In the genomic region with DNA sequence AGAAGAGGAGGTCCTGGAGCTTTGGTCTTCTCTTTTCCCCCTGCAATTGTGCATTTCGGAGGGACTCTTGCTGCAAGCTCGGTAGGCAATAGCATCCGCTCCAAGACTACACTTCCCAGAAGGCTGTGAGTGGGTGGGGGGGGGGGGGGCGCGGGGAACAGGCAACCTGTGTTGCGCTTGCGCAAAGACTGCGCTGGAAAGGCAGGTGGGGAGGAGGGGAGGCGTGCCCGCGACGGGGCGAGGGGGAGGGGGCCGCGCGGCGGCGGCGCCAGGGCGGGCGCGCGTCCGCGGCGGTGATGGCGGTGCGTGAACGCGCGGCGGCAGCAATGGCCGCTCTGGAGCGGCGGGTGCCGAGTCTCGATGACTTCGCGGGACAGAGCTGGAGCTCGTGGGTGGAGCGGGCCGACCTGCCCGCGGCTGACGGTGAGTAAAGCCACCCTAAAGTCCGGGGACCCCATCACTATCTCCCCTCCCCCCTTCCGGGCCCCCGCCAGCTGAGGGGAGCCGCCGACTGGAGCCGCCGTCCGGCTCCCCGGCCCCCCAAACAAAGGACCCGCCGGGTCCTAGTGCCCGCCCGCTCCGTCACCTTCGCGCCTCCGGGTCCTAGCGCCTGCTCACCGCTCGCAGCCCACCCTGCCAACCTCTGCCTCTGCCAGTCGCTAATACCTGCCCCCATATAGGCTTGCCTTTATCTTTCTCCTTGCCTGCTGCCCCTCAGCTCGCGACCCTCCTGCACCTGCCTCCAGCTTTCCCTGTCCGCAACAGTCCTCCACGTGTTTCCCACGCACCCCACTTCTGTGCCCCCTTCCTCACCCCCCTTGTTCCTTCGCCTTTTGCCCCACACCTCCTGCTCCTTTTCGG, we compare ENCODE assay signal across 1 cellular context.
A peak's percentile ranks its signal among the peaks of the same experiment; 100 is the strongest.
TF ChIP-seq lines count a peak whose summit lies in the region.

Gene ATXN7L2 (plus strand): TSS at position 248 of the 861 bp plus-strand sequence. CDS start 49 bp downstream, at position 297.

TF ChIP-seq in HepG2, 621 proteins besides CTCF, POLR2A, EP300 and RAD21 (continued from another document and continues in another):
- TF ChIP-seq, protein P1, sequence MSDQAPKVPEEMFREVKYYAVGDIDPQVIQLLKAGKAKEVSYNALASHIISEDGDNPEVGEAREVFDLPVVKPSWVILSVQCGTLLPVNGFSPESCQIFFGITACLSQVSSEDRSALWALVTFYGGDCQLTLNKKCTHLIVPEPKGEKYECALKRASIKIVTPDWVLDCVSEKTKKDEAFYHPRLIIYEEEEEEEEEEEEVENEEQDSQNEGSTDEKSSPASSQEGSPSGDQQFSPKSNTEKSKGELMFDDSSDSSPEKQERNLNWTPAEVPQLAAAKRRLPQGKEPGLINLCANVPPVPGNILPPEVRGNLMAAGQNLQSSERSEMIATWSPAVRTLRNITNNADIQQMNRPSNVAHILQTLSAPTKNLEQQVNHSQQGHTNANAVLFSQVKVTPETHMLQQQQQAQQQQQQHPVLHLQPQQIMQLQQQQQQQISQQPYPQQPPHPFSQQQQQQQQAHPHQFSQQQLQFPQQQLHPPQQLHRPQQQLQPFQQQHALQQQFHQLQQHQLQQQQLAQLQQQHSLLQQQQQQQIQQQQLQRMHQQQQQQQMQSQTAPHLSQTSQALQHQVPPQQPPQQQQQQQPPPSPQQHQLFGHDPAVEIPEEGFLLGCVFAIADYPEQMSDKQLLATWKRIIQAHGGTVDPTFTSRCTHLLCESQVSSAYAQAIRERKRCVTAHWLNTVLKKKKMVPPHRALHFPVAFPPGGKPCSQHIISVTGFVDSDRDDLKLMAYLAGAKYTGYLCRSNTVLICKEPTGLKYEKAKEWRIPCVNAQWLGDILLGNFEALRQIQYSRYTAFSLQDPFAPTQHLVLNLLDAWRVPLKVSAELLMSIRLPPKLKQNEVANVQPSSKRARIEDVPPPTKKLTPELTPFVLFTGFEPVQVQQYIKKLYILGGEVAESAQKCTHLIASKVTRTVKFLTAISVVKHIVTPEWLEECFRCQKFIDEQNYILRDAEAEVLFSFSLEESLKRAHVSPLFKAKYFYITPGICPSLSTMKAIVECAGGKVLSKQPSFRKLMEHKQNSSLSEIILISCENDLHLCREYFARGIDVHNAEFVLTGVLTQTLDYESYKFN (CRISPR knock-in tag; conservative IDR thresholded peaks at IDR 0.05) = peak; percentile 27; the same call in 1 of the 2 replicates
- TF ChIP-seq ELF4 (CRISPR knock-in tag; IDR thresholded peaks at IDR 0.05; ENCODE audit: borderline replicate concordance) = no peak
- TF ChIP-seq ZMYM4 (CRISPR knock-in tag; IDR thresholded peaks at IDR 0.05) = peak; percentile 94
- TF ChIP-seq, protein P2, sequence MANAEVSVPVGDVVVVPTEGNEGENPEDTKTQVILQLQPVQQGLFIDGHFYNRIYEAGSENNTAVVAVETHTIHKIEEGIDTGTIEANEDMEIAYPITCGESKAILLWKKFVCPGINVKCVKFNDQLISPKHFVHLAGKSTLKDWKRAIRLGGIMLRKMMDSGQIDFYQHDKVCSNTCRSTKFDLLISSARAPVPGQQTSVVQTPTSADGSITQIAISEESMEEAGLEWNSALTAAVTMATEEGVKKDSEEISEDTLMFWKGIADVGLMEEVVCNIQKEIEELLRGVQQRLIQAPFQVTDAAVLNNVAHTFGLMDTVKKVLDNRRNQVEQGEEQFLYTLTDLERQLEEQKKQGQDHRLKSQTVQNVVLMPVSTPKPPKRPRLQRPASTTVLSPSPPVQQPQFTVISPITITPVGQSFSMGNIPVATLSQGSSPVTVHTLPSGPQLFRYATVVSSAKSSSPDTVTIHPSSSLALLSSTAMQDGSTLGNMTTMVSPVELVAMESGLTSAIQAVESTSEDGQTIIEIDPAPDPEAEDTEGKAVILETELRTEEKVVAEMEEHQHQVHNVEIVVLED (CRISPR knock-in tag; IDR thresholded peaks at IDR 0.05; ENCODE audit: borderline replicate concordance) = peak; percentile 71
- TF ChIP-seq ISX (CRISPR knock-in tag; conservative IDR thresholded peaks at IDR 0.05) = no peak
- no peak for TF ChIP-seq ZNF280D (CRISPR knock-in tag; IDR thresholded peaks at IDR 0.05)
- TF ChIP-seq STAG1 (CRISPR knock-in tag; IDR thresholded peaks at IDR 0.05) = no peak
- TF ChIP-seq, protein P3, sequence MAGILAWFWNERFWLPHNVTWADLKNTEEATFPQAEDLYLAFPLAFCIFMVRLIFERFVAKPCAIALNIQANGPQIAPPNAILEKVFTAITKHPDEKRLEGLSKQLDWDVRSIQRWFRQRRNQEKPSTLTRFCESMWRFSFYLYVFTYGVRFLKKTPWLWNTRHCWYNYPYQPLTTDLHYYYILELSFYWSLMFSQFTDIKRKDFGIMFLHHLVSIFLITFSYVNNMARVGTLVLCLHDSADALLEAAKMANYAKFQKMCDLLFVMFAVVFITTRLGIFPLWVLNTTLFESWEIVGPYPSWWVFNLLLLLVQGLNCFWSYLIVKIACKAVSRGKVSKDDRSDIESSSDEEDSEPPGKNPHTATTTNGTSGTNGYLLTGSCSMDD (CRISPR knock-in tag; IDR thresholded peaks at IDR 0.05) = no peak
- TF ChIP-seq ZC3H4 (CRISPR knock-in tag; IDR thresholded peaks at IDR 0.05; ENCODE audit: borderline replicate concordance) = peak; percentile 52; the same call in 1 of the 2 replicates
- no peak for TF ChIP-seq TIGD3 (CRISPR knock-in tag; IDR thresholded peaks at IDR 0.05; ENCODE audit: borderline replicate concordance)
- TF ChIP-seq SRSF1 (optimal IDR thresholded peaks at IDR 0.05; ENCODE audit: low read depth, low read length) = no peak
- no peak for TF ChIP-seq NONO (IDR thresholded peaks at IDR 0.05)
- peak; percentile 86 for TF ChIP-seq NONO (CRISPR knock-in tag; conservative IDR thresholded peaks at IDR 0.05)
- TF ChIP-seq NFE2L2 (IDR thresholded peaks at IDR 0.05; ENCODE audit: low read length) = no peak
- peak; percentile 38; the same call in 1 of the 2 replicates for TF ChIP-seq ZNF333 (CRISPR knock-in tag; IDR thresholded peaks at IDR 0.05; ENCODE audit: borderline replicate concordance)
- no peak for TF ChIP-seq NFATC3 (CRISPR knock-in tag; IDR thresholded peaks at IDR 0.05)
- peak; percentile 58; the same call in 1 of the 2 replicates for TF ChIP-seq NCOA1 (CRISPR knock-in tag; IDR thresholded peaks at IDR 0.05)
- peak; percentile 45; the same call in 1 of the 2 replicates for TF ChIP-seq HNF1B (CRISPR knock-in tag; IDR thresholded peaks at IDR 0.05)
- TF ChIP-seq RARG (CRISPR knock-in tag; IDR thresholded peaks at IDR 0.05; ENCODE audit: low read depth) = no peak; the same call in 1 of the 2 replicates
- TF ChIP-seq HNRNPH1 (optimal IDR thresholded peaks at IDR 0.05; ENCODE audit: low read depth, low read length) = no peak
- TF ChIP-seq, protein P4, sequence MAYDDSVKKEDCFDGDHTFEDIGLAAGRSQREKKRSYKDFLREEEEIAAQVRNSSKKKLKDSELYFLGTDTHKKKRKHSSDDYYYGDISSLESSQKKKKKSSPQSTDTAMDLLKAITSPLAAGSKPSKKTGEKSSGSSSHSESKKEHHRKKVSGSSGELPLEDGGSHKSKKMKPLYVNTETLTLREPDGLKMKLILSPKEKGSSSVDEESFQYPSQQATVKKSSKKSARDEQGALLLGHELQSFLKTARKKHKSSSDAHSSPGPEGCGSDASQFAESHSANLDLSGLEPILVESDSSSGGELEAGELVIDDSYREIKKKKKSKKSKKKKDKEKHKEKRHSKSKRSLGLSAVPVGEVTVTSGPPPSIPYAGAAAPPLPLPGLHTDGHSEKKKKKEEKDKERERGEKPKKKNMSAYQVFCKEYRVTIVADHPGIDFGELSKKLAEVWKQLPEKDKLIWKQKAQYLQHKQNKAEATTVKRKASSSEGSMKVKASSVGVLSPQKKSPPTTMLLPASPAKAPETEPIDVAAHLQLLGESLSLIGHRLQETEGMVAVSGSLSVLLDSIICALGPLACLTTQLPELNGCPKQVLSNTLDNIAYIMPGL (CRISPR knock-in tag; IDR thresholded peaks at IDR 0.05; ENCODE audit: borderline replicate concordance in 1 of 2, low read depth in 1 of 2) = peak; percentile 29 to 34; a peak in 1 of 4 replicates
- TF ChIP-seq ZBTB37 (CRISPR knock-in tag; IDR thresholded peaks at IDR 0.05) = no peak
- TF ChIP-seq HMGA1 (CRISPR knock-in tag; conservative IDR thresholded peaks at IDR 0.05) = no peak
- TF ChIP-seq UBTF (CRISPR knock-in tag; IDR thresholded peaks at IDR 0.05) = peak; percentile 17; the same call in 1 of the 2 replicates
- peak; percentile 57; the same call in 1 of the 2 replicates for TF ChIP-seq ZNF839 (CRISPR knock-in tag; IDR thresholded peaks at IDR 0.05; ENCODE audit: borderline replicate concordance)
- TF ChIP-seq MEIS1 (CRISPR knock-in tag; IDR thresholded peaks at IDR 0.05; ENCODE audit: borderline replicate concordance) = no peak
- TF ChIP-seq TBL1XR1 (IDR thresholded peaks at IDR 0.05; ENCODE audit: borderline replicate concordance, low read length, partially characterized antibody) = no peak
- no peak for TF ChIP-seq ZNF510 (CRISPR knock-in tag; IDR thresholded peaks at IDR 0.05; ENCODE audit: low read depth)
- TF ChIP-seq ZNF597 (CRISPR knock-in tag; IDR thresholded peaks at IDR 0.05) = no peak
- no peak; the same call in 1 of the 2 replicates for TF ChIP-seq HES4 (CRISPR knock-in tag; IDR thresholded peaks at IDR 0.05; ENCODE audit: borderline replicate concordance)
- no peak for TF ChIP-seq ARNT (IDR thresholded peaks at IDR 0.05)
